Comparison of ENCODE assay signal across 8 cellular contexts in the genomic region with DNA sequence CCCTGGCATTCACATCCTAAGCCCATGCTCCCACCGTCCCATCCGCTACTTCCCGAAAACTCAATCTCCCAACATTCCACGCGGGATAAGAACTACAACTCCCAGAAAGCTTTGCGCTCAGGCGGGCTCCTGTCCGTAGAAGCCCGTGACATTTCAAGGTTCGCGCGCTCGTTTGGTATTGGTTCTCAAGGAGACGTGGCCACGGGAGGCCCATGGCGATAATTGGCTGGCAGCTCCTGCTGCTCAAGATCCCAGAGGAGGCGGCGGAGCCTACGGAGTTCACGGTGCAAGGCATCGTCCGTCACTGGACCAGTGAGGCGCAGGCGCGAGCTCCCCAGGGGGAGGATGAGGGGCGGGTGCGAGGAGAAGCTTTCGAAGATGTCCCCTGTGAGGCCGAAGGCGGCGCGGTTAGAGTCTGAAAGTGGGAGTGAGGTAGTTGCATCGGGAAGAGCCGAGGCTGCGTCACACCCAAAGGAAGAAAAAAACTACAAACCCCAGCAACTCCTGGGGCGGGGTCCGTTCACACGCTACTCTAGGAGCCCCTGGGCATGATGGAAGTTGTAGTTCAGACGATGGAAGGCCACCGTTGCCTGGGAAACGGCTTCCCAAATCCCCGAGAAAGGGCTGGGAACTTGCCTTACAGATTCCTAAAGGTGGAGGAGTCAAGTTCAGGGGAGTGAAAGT. TPM values are rescaled to one million over a fixed set of nuclear protein-coding genes. Genes with fewer than 3 reads are reported as not detected.
A peak's percentile ranks its signal among the peaks of the same experiment; 100 is the strongest.
DNase-seq lines count a peak whose midpoint lies in the region; ATAC-seq and TF ChIP-seq lines count a peak whose summit lies in the region.

No MANE protein-coding gene starts in this region.

- ATAC-seq in GM18499 (IDR thresholded peaks at IDR 0.05; ENCODE audit: insufficient read depth, unreplicated experiment) = peak; percentile 72
- peak; percentile 74 for ATAC-seq in HG02943 (IDR thresholded peaks at IDR 0.05; ENCODE audit: low read depth, unreplicated experiment)
- no peak for ATAC-seq in HG03469 (IDR thresholded peaks at IDR 0.05; ENCODE audit: unreplicated experiment)

- peak; percentile 98 for DNase-seq in NCI-H187 treated with DMSO at 0.1 percent for 48 hours (lab: John Stamatoyannopoulos, UW)
- DNase-seq in T-helper 2 cell treated with Interferon-gamma antibody and Interleukin-4, amounts not matched to agents 5 μg/mL and 100 μg/mL, for 36 hours (ENCODE audit: low spot score) = peak; percentile 93
- DNase-seq in astrocyte of the cerebellum (ENCODE audit: low read depth) = peak; percentile 99
- DNase-seq in iPS DF 19.7 (ENCODE audit: low read depth, low spot score) = peak; percentile 98
- peak; percentile 100 for DNase-seq in sigmoid colon

- peak overlapping the region; percentile 88 to 92 (median 90) for H3K27ac ChIP-seq in sigmoid colon

- 2 to 12% methylated on average over 42 of the region's 42 CpGs for WGBS in sigmoid colon, 2 donors

- peak overlapping the region; percentile 99 for H3K27ac Mint-ChIP-seq in T-helper 2 cell treated with Interferon-gamma antibody and Interleukin-4, amounts not matched to agents 5 μg/mL and 100 μg/mL, for 36 hours

- H3K9me3 ChIP-seq in sigmoid colon = no peaks in the 10 kb centered on the region

- no peak for TF ChIP-seq POLR2A in sigmoid colon (IDR thresholded peaks at IDR 0.05)

- TF ChIP-seq CTCF in astrocyte of the cerebellum (IDR thresholded peaks at IDR 0.05; ENCODE audit: low read depth, low read length, missing control alignments) = no peak
- no peak for TF ChIP-seq CTCF in sigmoid colon (IDR thresholded peaks at IDR 0.05)

- TF ChIP-seq EP300 in sigmoid colon (IDR thresholded peaks at IDR 0.05) = no peak

- no peaks in the 10 kb centered on the region for H3K27me3 ChIP-seq in sigmoid colon

- intact Hi-C loops in sigmoid colon (cut with DNase I) = no loop called here

- H3K36me3 Mint-ChIP-seq in T-helper 2 cell treated with Interferon-gamma antibody and Interleukin-4, amounts not matched to agents 5 μg/mL and 100 μg/mL, for 36 hours (ENCODE audit: low read depth) = peaks cover 9% of the 10 kb centered on the region

- no peaks in the 10 kb centered on the region for H3K36me3 ChIP-seq in sigmoid colon

- H3K4me3 ChIP-seq in astrocyte of the cerebellum (ENCODE audit: low read depth, low read length) = peak overlapping the region; percentile 60
- H3K4me3 ChIP-seq in sigmoid colon = peak overlapping the region; percentile 41 to 64 (median 55)

- H3K9me3 Mint-ChIP-seq in T-helper 2 cell treated with Interferon-gamma antibody and Interleukin-4, amounts not matched to agents 5 μg/mL and 100 μg/mL, for 36 hours = peaks cover 12% of the 10 kb centered on the region

- in situ Hi-C loops in astrocyte of the cerebellum (cut with HindIII; ENCODE audit: low sequenced_read_pairs) = no loop called here

- peaks cover 11% of the 10 kb centered on the region for H3K4me1 Mint-ChIP-seq in T-helper 2 cell treated with Interferon-gamma antibody and Interleukin-4, amounts not matched to agents 5 μg/mL and 100 μg/mL, for 36 hours (ENCODE audit: low read depth)

- no peaks in the 10 kb centered on the region for H3K27me3 Mint-ChIP-seq in T-helper 2 cell treated with Interferon-gamma antibody and Interleukin-4, amounts not matched to agents 5 μg/mL and 100 μg/mL, for 36 hours (ENCODE audit: low read depth)

- H3K4me1 ChIP-seq in sigmoid colon = peaks cover 0 to 47% (median 26%) of the 10 kb centered on the region in 4 donors

- H3K4me3 Mint-ChIP-seq in T-helper 2 cell treated with Interferon-gamma antibody and Interleukin-4, amounts not matched to agents 5 μg/mL and 100 μg/mL, for 36 hours = peak overlapping the region; percentile 98

RNA-seq across cellular contexts. Expression of gene MAMSTR, which starts 1.2 kb away (rescaled TPM):
- 1 to 10 TPM in 1 of 4 donors, under 1 TPM in 3; 0.82 to 1.8 (median 0.89) TPM for total RNA-seq in sigmoid colon
- 1 to 10 TPM in 1 of 3 donors, under 1 TPM in 1, not detected in 1; 0.69 to 1.0 TPM for polyA plus RNA-seq in sigmoid colon

RNA-seq across cellular contexts. Expression of gene RASIP1, which starts 19.7 kb away (rescaled TPM):
- total RNA-seq in sigmoid colon = 10 to 100 TPM in 2 of 4 donors, 1 to 10 TPM in 2; 4.9 to 11.4 (median 10.5) TPM
- polyA plus RNA-seq in sigmoid colon = 1 to 10 TPM in 2 of 3 donors, under 1 TPM in 1; 0.69 to 6.0 (median 5.0) TPM

RNA-seq across cellular contexts. Expression of gene FUT2, which starts 25.0 kb away (rescaled TPM):
- not detected for total RNA-seq in sigmoid colon
- 10 to 100 TPM; 37.2 to 62.7 (median 59.4) TPM for polyA plus RNA-seq in sigmoid colon

RNA-seq across cellular contexts. Expression of gene IZUMO1, which starts 26.0 kb away (rescaled TPM):
- total RNA-seq in sigmoid colon = not detected
- 1 to 10 TPM in 1 of 3 donors, under 1 TPM in 1, not detected in 1; 0.15 to 1.8 TPM for polyA plus RNA-seq in sigmoid colon

RNA-seq across cellular contexts. Expression of gene FUT1, which starts 31.7 kb away (rescaled TPM):
- under 1 TPM in 3 of 4 donors, not detected in 1; 0.41 to 0.71 (median 0.49) TPM for total RNA-seq in sigmoid colon
- under 1 TPM in 2 of 3 donors, not detected in 1; under 0.01 to 0.80 TPM for polyA plus RNA-seq in sigmoid colon
